ENCODE assay signal across 10 cellular contexts in genomic region chr9:137127301-137128157, GRCh38. TPM values are rescaled to one million over a fixed set of nuclear protein-coding genes. Genes with fewer than 3 reads are reported as not detected.
A peak's percentile ranks its signal among the peaks of the same experiment; 100 is the strongest.
DNase-seq lines count a peak whose midpoint lies in the region; ATAC-seq and TF ChIP-seq lines count a peak whose summit lies in the region.
"Had no signal": no experiment of that assay in that cellular context is flagged by ENCODE, and none has a peak within 500 bp of the region (broad histone marks: within the 10 kb centered on the region; RNA-seq: fewer than 3 reads in every experiment).

No MANE protein-coding gene starts in this region.

- no peaks in the 10 kb centered on the region for H3K9me3 Mint-ChIP-seq in activated CD4-positive, alpha-beta memory T cell treated with anti-CD3 and anti-CD28 coated beads, Interleukin-2, amount 10 ng/mL, durations not matched to agents 7 days and 5 days

- H3K27me3 ChIP-seq in ACC112 (ENCODE audit: insufficient read depth, low read length) (no peaks in the 10 kb centered on the region), HUES6 (ENCODE audit: control insufficient read depth, insufficient read depth, low read length) (peaks cover 15% of the 10 kb centered on the region), hepatocyte (no peaks in the 10 kb centered on the region), transverse colon (peaks cover 13% of the 10 kb centered on the region)

- peak overlapping the region; percentile 81 for H3K4me3 Mint-ChIP-seq in activated CD4-positive, alpha-beta memory T cell treated with anti-CD3 and anti-CD28 coated beads, Interleukin-2, amount 10 ng/mL, durations not matched to agents 7 days and 5 days

- H3K4me1 ChIP-seq in ACC112 (ENCODE audit: control insufficient read depth, insufficient read depth, low read length, unreplicated experiment), result peaks cover 15% of the 10 kb centered on the region
- H3K4me1 ChIP-seq in HUES6 (ENCODE audit: control insufficient read depth, insufficient read depth, low read length), result peaks cover 15% of the 10 kb centered on the region; the same call in 1 of the 2 replicates
- peaks cover 18% of the 10 kb centered on the region for H3K4me1 ChIP-seq in hepatocyte (ENCODE audit: insufficient read depth)
- H3K4me1 ChIP-seq in transverse colon, result peaks cover 10 to 35% (median 29%) of the 10 kb centered on the region in 4 donors

- no peaks in the 10 kb centered on the region for H4K20me1 ChIP-seq in hepatocyte (ENCODE audit: insufficient read depth, poor library complexity, severe bottlenecking)

- H3K4me2 ChIP-seq in hepatocyte, result peak overlapping the region; percentile 94

- no peaks in the 10 kb centered on the region for H3K36me3 ChIP-seq in ACC112 (ENCODE audit: insufficient read depth, low read length)
- no peaks in the 10 kb centered on the region for H3K36me3 ChIP-seq in HUES6 (ENCODE audit: control insufficient read depth, insufficient read depth, low read length)
- no peaks in the 10 kb centered on the region for H3K36me3 ChIP-seq in hepatocyte (replicated peaks; ENCODE audit: insufficient read depth, low read depth)
- H3K36me3 ChIP-seq in transverse colon, result no peaks in the 10 kb centered on the region

- peak overlapping the region; percentile 80 for H3K4me3 ChIP-seq in ACC112 (ENCODE audit: low read depth, low read length)
- peak overlapping the region; percentile 92; the same call in 1 of the 2 replicates for H3K4me3 ChIP-seq in HUES6 (ENCODE audit: low read depth, low read length)
- H3K4me3 ChIP-seq in hepatocyte, result no peak overlapping the region
- peak overlapping the region in 3 of 4 donors; percentile 3 to 42 (median 3) for H3K4me3 ChIP-seq in transverse colon

- peaks cover 36% of the 10 kb centered on the region for H3K4me1 Mint-ChIP-seq in activated CD4-positive, alpha-beta memory T cell treated with anti-CD3 and anti-CD28 coated beads, Interleukin-2, amount 10 ng/mL, durations not matched to agents 7 days and 5 days

- no peak for TF ChIP-seq POLR2A in transverse colon (IDR thresholded peaks at IDR 0.05)

- ATAC-seq in GM19328 (IDR thresholded peaks at IDR 0.05; ENCODE audit: unreplicated experiment) (no peak), HG02938 (IDR thresholded peaks at IDR 0.05; ENCODE audit: unreplicated experiment) (no peak)

- peaks cover 25% of the 10 kb centered on the region for H3K79me2 ChIP-seq in ACC112 (ENCODE audit: control insufficient read depth, insufficient read depth, low read length, unreplicated experiment)
- H3K79me2 ChIP-seq in hepatocyte, result peaks cover 51% of the 10 kb centered on the region

- CTCF ChIA-PET in activated CD4-positive, alpha-beta memory T cell treated with anti-CD3 and anti-CD28 coated beads, Interleukin-2, amount 10 ng/mL, durations not matched to agents 7 days and 5 days (lab: Charles Lee), result interaction anchor here (0.6 to 3.1 kb wide), 14 partner anchors 31 to 1713 kb away, joined by 3 to 25 read pairs (median 4); partner anchors contain the start of genes ABCA2, MAN1B1, RNF224 and TUBB4B

- H3K9me3 ChIP-seq in HUES6 (ENCODE audit: control insufficient read depth, insufficient read depth, low read depth, low read length) (no peaks in the 10 kb centered on the region), hepatocyte (ENCODE audit: low read depth) (no peaks in the 10 kb centered on the region), transverse colon (no peaks in the 10 kb centered on the region)

- DNase-seq in activated CD4-positive, alpha-beta memory T cell treated with anti-CD3 and anti-CD28 coated beads, Interleukin-2, amount 10 ng/mL, durations not matched to agents 7 days and 5 days, result peak; percentile 57
- DNase-seq in hepatocyte (ENCODE audit: low spot score), result peak; percentile 49
- DNase-seq in transverse colon, result peak; percentile 32
- DNase-seq in NCI-H1436 treated with DMSO at 0.1 percent for 48 hours (lab: John Stamatoyannopoulos, UW), result no peak

- WGBS in hepatocyte (ENCODE audit: low lambda C conversion rate, missing lambda C conversion rate), result 63% methylated on average over 24 of the region's 24 CpGs
- WGBS in transverse colon (ENCODE audit: low coverage in 1 of 2), 2 donors, result 8 to 14% methylated on average over 15 to 24 of the region's 24 CpGs

- TF ChIP-seq EP300 in transverse colon (IDR thresholded peaks at IDR 0.05; ENCODE audit: low read depth), result no peak

- POLR2A ChIA-PET in activated CD4-positive, alpha-beta memory T cell treated with anti-CD3 and anti-CD28 coated beads, Interleukin-2, amount 10 ng/mL, durations not matched to agents 7 days and 5 days (lab: Charles Lee), result interaction anchor here (0.8 to 5.7 kb wide), 7 partner anchors 13 to 400 kb away, joined by 3 to 34 read pairs (median 4); partner anchors contain the start of genes ANAPC2, DPP7, SSNA1 and TPRN

- H3K27me3 Mint-ChIP-seq in activated CD4-positive, alpha-beta memory T cell treated with anti-CD3 and anti-CD28 coated beads, Interleukin-2, amount 10 ng/mL, durations not matched to agents 7 days and 5 days, result peaks cover 1% of the 10 kb centered on the region

- H3K9me2 ChIP-seq in hepatocyte (replicated peaks; ENCODE audit: insufficient read depth), result no peaks in the 10 kb centered on the region

- intact Hi-C loops in transverse colon (cut with DNase I; ENCODE audit: low total_unique reads), result loop anchor here (5.0 kb wide), 1 partner anchor 100 kb away; the partner anchor contains the start of genes CYSRT1 and RNF224

- H3K27ac Mint-ChIP-seq in activated CD4-positive, alpha-beta memory T cell treated with anti-CD3 and anti-CD28 coated beads, Interleukin-2, amount 10 ng/mL, durations not matched to agents 7 days and 5 days, result peak overlapping the region; percentile 91

- H3K27ac ChIP-seq in ACC112 (ENCODE audit: low read depth, low read length) (no peak overlapping the region), HUES6 (ENCODE audit: low read depth, low read length) (no peak overlapping the region), hepatocyte (peak overlapping the region; percentile 73), transverse colon (peak overlapping the region; percentile 34 to 70 (median 62))

- TF ChIP-seq CTCF in hepatocyte (IDR thresholded peaks at IDR 0.05; ENCODE audit: poor library complexity) (no peak), transverse colon (IDR thresholded peaks at IDR 0.05) (no peak)

- H3K36me3 Mint-ChIP-seq in activated CD4-positive, alpha-beta memory T cell treated with anti-CD3 and anti-CD28 coated beads, Interleukin-2, amount 10 ng/mL, durations not matched to agents 7 days and 5 days (ENCODE audit: low read depth), result no peaks in the 10 kb centered on the region

- in situ Hi-C loops in transverse colon (cut with MboI; ENCODE audit: low pct_ligation_motif_present in 1 of 4, low pct_unique_long_range_greater_than_20kb in 1 of 4, low sequenced_read_pairs in 3 of 4), result loop anchor here in 2 of 4 donors (10.0 kb wide), 2 partner anchors 97 to 107 kb away; partner anchors contain the start of genes CYSRT1 (in 1 of the 2), RNF208 (in 1 of the 2), RNF224 (in 1 of the 2) and SLC34A3 (in 1 of the 2)

- H3K9ac ChIP-seq in HUES6 (ENCODE audit: low read length), result no peak overlapping the region

- H2AFZ ChIP-seq in ACC112 (ENCODE audit: low read length, unreplicated experiment), result no peak overlapping the region
- H2AFZ ChIP-seq in hepatocyte, result no peak overlapping the region

RNA-seq across cellular contexts. Expression of gene GRIN1, which starts 11.4 kb away (rescaled TPM):
- under 1 TPM; 0.40 to 0.43 TPM for total RNA-seq in activated CD4-positive, alpha-beta memory T cell treated with anti-CD3 and anti-CD28 coated beads, Interleukin-2, amount 10 ng/mL, durations not matched to agents 7 days and 5 days
- total RNA-seq in hepatocyte (not detected in 2 replicates), transverse colon (under 1 TPM in 1 of 4 donors, not detected in 3; 0.14 TPM)
- not detected in 2 replicates for polyA plus RNA-seq in hepatocyte
- total RNA-seq: dermis microvascular lymphatic vessel endothelial cell had no signal

RNA-seq across cellular contexts. Expression of gene DPP7, which starts 13.0 kb away (rescaled TPM):
- total RNA-seq in activated CD4-positive, alpha-beta memory T cell treated with anti-CD3 and anti-CD28 coated beads, Interleukin-2, amount 10 ng/mL, durations not matched to agents 7 days and 5 days, result 100 to 1,000 TPM; 253 to 257 TPM
- total RNA-seq in hepatocyte (206 and 207 TPM in 2 replicates), transverse colon (100 to 1,000 TPM in 2 of 4 donors, 10 to 100 TPM in 2; 54.2 to 141 (median 103) TPM)
- 544 and 678 TPM in 2 replicates for polyA plus RNA-seq in hepatocyte

RNA-seq across cellular contexts. Expression of gene MAN1B1, which starts 40.7 kb away (rescaled TPM):
- 10 to 100 TPM; 51.4 to 51.9 TPM for total RNA-seq in activated CD4-positive, alpha-beta memory T cell treated with anti-CD3 and anti-CD28 coated beads, Interleukin-2, amount 10 ng/mL, durations not matched to agents 7 days and 5 days
- total RNA-seq in hepatocyte (54.6 and 60.8 TPM in 2 replicates), transverse colon (100 to 1,000 TPM in 1 of 4 donors, 10 to 100 TPM in 3; 56.5 to 106 (median 70.0) TPM)
- 94.2 and 101 TPM in 2 replicates for polyA plus RNA-seq in hepatocyte

RNA-seq across cellular contexts. Expression of gene LRRC26, which starts 42.3 kb away (rescaled TPM):
- not detected for total RNA-seq in activated CD4-positive, alpha-beta memory T cell treated with anti-CD3 and anti-CD28 coated beads, Interleukin-2, amount 10 ng/mL, durations not matched to agents 7 days and 5 days
- total RNA-seq in hepatocyte (0.73 and 1.1 TPM in 2 replicates), transverse colon (100 to 1,000 TPM in 1 of 4 donors, 10 to 100 TPM in 3; 31.8 to 437 (median 64.8) TPM)
- polyA plus RNA-seq in hepatocyte, result 0.89 and 2.6 TPM in 2 replicates
- total RNA-seq: dermis microvascular lymphatic vessel endothelial cell, urinary bladder had no signal
- polyA plus RNA-seq: urinary bladder had no signal

RNA-seq across cellular contexts. Expression of gene TMEM210, which starts 44.3 kb away (rescaled TPM):
- not detected for total RNA-seq in activated CD4-positive, alpha-beta memory T cell treated with anti-CD3 and anti-CD28 coated beads, Interleukin-2, amount 10 ng/mL, durations not matched to agents 7 days and 5 days
- total RNA-seq in hepatocyte (not detected in 2 replicates), transverse colon (not detected)
- not detected in 2 replicates for polyA plus RNA-seq in hepatocyte
- total RNA-seq: dermis microvascular lymphatic vessel endothelial cell, urinary bladder had no signal
- polyA plus RNA-seq: urinary bladder had no signal

Comparison
In these comparisons a context has a peak if more than half of its experiments do, and no peak if none do; other contexts are left out.
1. H3K27ac ChIP-seq: peak in hepatocyte (single experiment) and transverse colon (4 of 4); none in ACC112 (single experiment) and HUES6 (single experiment).